Comparison of ENCODE assay signal across 7 cellular contexts in genomic region chr19:52442179-52442578, GRCh38. TPM values are rescaled to one million over a fixed set of nuclear protein-coding genes. Genes with fewer than 3 reads are reported as not detected.
"Had no signal": no experiment of that assay in that cellular context is flagged by ENCODE, and none has a peak within 500 bp of the region (broad histone marks: within the 10 kb centered on the region; RNA-seq: fewer than 3 reads in every experiment).

No MANE protein-coding gene starts in this region.

- H3K27ac Mint-ChIP-seq: IgD-negative memory B cell had no signal

- H3K36me3 Mint-ChIP-seq: IgD-negative memory B cell had no signal

- DNase-seq: IMR-90, KBM-7 had no signal

- H3K4me1 Mint-ChIP-seq: IgD-negative memory B cell had no signal

- FAIRE-seq: HTR-8/SVneo, K562 had no signal

- H3K27me3 Mint-ChIP-seq: IgD-negative memory B cell had no signal

- H3K27ac ChIP-seq: HL-60 had no signal

- ATAC-seq: K562 had no signal

- H3K4me3 ChIP-seq: K562 had no signal

RNA-seq across cellular contexts. Expression of gene ZNF578, which starts 11.2 kb away (rescaled TPM):
- total RNA-seq: HT-29 had no signal

RNA-seq across cellular contexts. Expression of gene ZNF534, which starts 13.2 kb away (rescaled TPM):
- total RNA-seq: HT-29, IMR-90 had no signal
- polyA plus RNA-seq: IMR-90 had no signal

RNA-seq across cellular contexts. Expression of gene ZNF528, which starts 44.5 kb away (rescaled TPM):
- total RNA-seq: HT-29 had no signal
